Comparison of ENCODE assay signal across 2 cellular contexts in the genomic region with DNA sequence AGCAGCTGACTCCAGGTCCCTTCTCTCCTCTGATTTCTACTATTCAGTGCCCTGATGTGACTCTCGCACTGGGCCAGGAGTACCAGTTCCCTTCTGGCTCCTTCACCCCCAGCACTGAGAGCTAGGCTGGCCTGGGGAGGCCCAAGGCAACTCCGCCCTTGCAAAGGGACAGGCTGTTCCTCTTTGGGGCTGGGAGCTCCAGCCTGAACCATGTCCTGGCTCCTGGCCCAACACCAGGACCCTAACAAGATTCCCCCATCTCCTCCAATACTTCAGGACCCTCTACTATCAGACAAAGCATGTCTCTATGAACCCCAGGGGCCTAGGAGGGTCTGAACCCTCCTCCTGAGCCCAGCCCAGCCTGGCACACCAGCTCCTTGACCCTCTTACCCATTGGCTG.
TF ChIP-seq lines count a peak whose summit lies in the region.

No MANE protein-coding gene starts in this region.

TF ChIP-seq in A549, 52 proteins besides CTCF, POLR2A, EP300 and RAD21:
- TF ChIP-seq EHF (CRISPR knock-in tag; IDR thresholded peaks at IDR 0.05), result no peak
- TF ChIP-seq POLR2AphosphoS2 (conservative IDR thresholded peaks at IDR 0.05; ENCODE audit: low read length), result no peak
- TF ChIP-seq HEYL (CRISPR knock-in tag; IDR thresholded peaks at IDR 0.05), result no peak
- TF ChIP-seq ZSCAN20 (CRISPR knock-in tag; IDR thresholded peaks at IDR 0.05), result no peak
- TF ChIP-seq TP53 (CRISPR knock-in tag; IDR thresholded peaks at IDR 0.05), result no peak

TF ChIP-seq in IMR-90, 13 proteins besides CTCF, POLR2A, EP300 and RAD21:
- TF ChIP-seq FOS (IDR thresholded peaks at IDR 0.05; ENCODE audit: low read depth, low read length), result no peak
- no peak for TF ChIP-seq RFX5 (IDR thresholded peaks at IDR 0.05; ENCODE audit: low read depth, low read length)
- TF ChIP-seq BHLHE40 (IDR thresholded peaks at IDR 0.05; ENCODE audit: low read depth, low read length), result no peak
